In the genomic region with DNA sequence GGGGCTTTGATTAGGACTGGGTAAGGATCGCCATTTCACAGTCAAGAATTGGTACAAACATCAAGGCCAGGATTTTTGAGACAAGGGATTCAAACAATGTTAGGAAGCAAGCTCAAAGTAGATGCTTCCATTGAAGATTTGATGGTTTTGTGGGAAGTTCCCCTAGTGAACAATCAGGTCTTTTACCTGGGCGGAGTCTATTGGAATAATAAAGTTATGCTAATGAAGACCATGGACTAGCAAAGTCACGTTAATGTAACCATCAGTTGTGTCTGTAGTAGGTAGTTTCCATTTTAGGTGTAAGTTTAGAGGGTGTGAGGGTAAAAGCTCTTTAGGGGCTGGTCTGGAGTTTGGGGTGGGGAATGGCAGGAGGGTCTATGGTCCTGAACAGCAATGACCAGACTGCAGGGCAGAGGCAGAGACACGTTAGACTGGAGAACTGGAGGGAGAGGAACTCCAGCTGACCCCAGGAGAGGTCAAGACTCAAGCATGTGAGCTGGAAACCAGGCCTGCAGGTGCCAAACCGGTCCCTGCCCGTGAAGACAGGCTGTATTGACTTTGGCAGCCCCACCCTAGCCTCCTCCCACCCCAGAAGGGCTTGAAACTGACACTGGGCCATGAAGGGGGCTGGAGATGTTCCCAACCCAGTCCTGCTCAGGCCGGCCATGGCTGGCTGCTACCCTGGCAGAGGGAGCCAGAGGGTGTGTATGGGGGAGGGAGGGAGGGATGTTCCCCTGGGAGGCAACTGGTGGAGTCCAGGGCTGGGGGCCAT, we compare ENCODE assay signal across 14 cellular contexts. TPM values are rescaled to one million over a fixed set of nuclear protein-coding genes. Genes with fewer than 3 reads are reported as not detected.
A peak's percentile ranks its signal among the peaks of the same experiment; 100 is the strongest.
DNase-seq lines count a peak whose midpoint lies in the region; ATAC-seq, FAIRE-seq and TF ChIP-seq lines count a peak whose summit lies in the region.
"Had no signal": no experiment of that assay in that cellular context is flagged by ENCODE, and none has a peak within 500 bp of the region (broad histone marks: within the 10 kb centered on the region; RNA-seq: fewer than 3 reads in every experiment).

No MANE protein-coding gene starts in this region.

- in situ Hi-C loops in HepG2 (cut with HindIII; ENCODE audit: extremely low pct_ligation_motif_present, low pct_unique_long_range_greater_than_20kb), result no loop called here

- H3K27ac ChIP-seq in HepG2 (ENCODE audit: extremely low read length, insufficient read depth, low read length) (peak overlapping the region; percentile 96), right lobe of liver (no peak overlapping the region), mesendoderm (ENCODE audit: low read depth, low read length) (no peak overlapping the region), Karpas-422 (ENCODE audit: low read length) (no peak overlapping the region)

- intact Hi-C loops in HepG2 (cut with micrococcal nuclease; ENCODE audit: unreplicated experiment), result loop anchor here (2.0 kb wide), 1 partner anchor 32 kb away; no protein-coding TSS in a partner anchor
- intact Hi-C loops in right lobe of liver (cut with DNase I), result no loop called here

- no peak overlapping the region for H3K18ac ChIP-seq in mesendoderm (ENCODE audit: low read length)

- H4K8ac ChIP-seq in mesendoderm (ENCODE audit: low read depth, low read length), result no peak overlapping the region

- H3K9ac ChIP-seq in HepG2 (ENCODE audit: insufficient read depth, low read depth, low read length) (peak overlapping the region; percentile 89), mesendoderm (ENCODE audit: low read length) (no peak overlapping the region), Karpas-422 (ENCODE audit: low read length) (no peak overlapping the region)

- H2AFZ ChIP-seq in HepG2 (ENCODE audit: low read length) (no peak overlapping the region), Karpas-422 (ENCODE audit: low read length) (no peak overlapping the region)

- H3K4me1 ChIP-seq in HepG2 (ENCODE audit: insufficient read depth, low read length) (peaks cover 82% of the 10 kb centered on the region), right lobe of liver (no peaks in the 10 kb centered on the region), mesendoderm (ENCODE audit: control insufficient read depth, low read depth, low read length) (peaks cover 10% of the 10 kb centered on the region), Karpas-422 (ENCODE audit: low read length) (peaks cover 15% of the 10 kb centered on the region)

- no peak overlapping the region for H2BK120ac ChIP-seq in mesendoderm (ENCODE audit: low read depth, low read length)

- peak overlapping the region; percentile 96 for H3K27ac Mint-ChIP-seq in WTC11
- H3K27ac Mint-ChIP-seq: activated T-helper 1 cell treated with anti-CD3 and anti-CD28 coated beads, Interleukin-12 subunit alpha, Interleukin-12 subunit beta, Interleukin-2, Interleukin-4 antibody, amounts not matched to agents 30 ng/mL and 10 ng/mL and 1 ng/mL, durations not matched to agents 14 hours and 24 hours and 36 hours had no signal

- TF ChIP-seq CTCF in HepG2 (CRISPR knock-in tag; IDR thresholded peaks at IDR 0.05) (no peak), right lobe of liver (IDR thresholded peaks at IDR 0.05) (no peak), WTC11 (IDR thresholded peaks at IDR 0.05) (no peak)

- H3K4me3 ChIP-seq in HepG2 (replicated peaks in 1 of 3; ENCODE audit: insufficient read depth in 1 of 3, low read depth in 2 of 3, low read length in 3 of 3) (peak overlapping the region; percentile 49 to 68 (median 61)), right lobe of liver (no peak overlapping the region), mesendoderm (ENCODE audit: low read length) (no peak overlapping the region), Karpas-422 (ENCODE audit: low read length) (no peak overlapping the region)
- H3K4me3 ChIP-seq: skin epidermis had no signal

- H3K4ac ChIP-seq in mesendoderm (ENCODE audit: low read depth, low read length), result no peak overlapping the region

- ATAC-seq in HepG2 (no peak), right lobe of liver (no peak), WTC11 (peak; percentile 29), HG03439 (IDR thresholded peaks at IDR 0.05; ENCODE audit: unreplicated experiment) (no peak)

- H3K9me3 ChIP-seq in HepG2 (ENCODE audit: low read length) (no peaks in the 10 kb centered on the region), right lobe of liver (no peaks in the 10 kb centered on the region), Karpas-422 (ENCODE audit: low read length) (no peaks in the 10 kb centered on the region)
- H3K9me3 ChIP-seq: BE2C had no signal

- POLR2A ChIA-PET in HepG2 (lab: Yijun Ruan, JAX) (interaction anchor here (1.4 to 8.0 kb wide), 11 partner anchors 11 to 104 kb away, joined by 3 to 118 read pairs (median 21); a partner anchor contains a TSS), WTC11 (lab: Charles Lee) (interaction anchor here (0.5 to 3.8 kb wide), 4 partner anchors 19 to 79 kb away, joined by 3 to 14 read pairs (median 4); a partner anchor contains a TSS)

- H3K4me1 Mint-ChIP-seq in WTC11, result peaks cover 53% of the 10 kb centered on the region

- H3K23ac ChIP-seq in mesendoderm (ENCODE audit: low read length), result no peak overlapping the region

- H3K56ac ChIP-seq in mesendoderm (ENCODE audit: low read length), result peak overlapping the region; percentile 34

- no peak overlapping the region for H2BK15ac ChIP-seq in mesendoderm (replicated peaks; ENCODE audit: low read depth)

- H3K79me2 ChIP-seq in HepG2 (ENCODE audit: insufficient read depth, low read length) (no peaks in the 10 kb centered on the region), mesendoderm (ENCODE audit: control insufficient read depth, insufficient read depth, low read length) (no peaks in the 10 kb centered on the region), Karpas-422 (ENCODE audit: low read length) (no peaks in the 10 kb centered on the region)

- no peak overlapping the region for H2BK5ac ChIP-seq in mesendoderm (ENCODE audit: low read length)

- H3K27me3 Mint-ChIP-seq in WTC11 (ENCODE audit: low read depth), result no peaks in the 10 kb centered on the region

- no peaks in the 10 kb centered on the region for H3K79me1 ChIP-seq in mesendoderm (ENCODE audit: low read length)

- H4K20me1 ChIP-seq in HepG2 (ENCODE audit: insufficient read depth, low read length), result no peaks in the 10 kb centered on the region
- H4K20me1 ChIP-seq in Karpas-422 (ENCODE audit: insufficient read depth, low read depth, low read length), result no peaks in the 10 kb centered on the region

- DNase-seq in HepG2 (ENCODE audit: low spot score), result no peak
- DNase-seq in right lobe of liver, result no peak
- peak; percentile 52 for DNase-seq in WTC11 (ENCODE audit: low spot score)
- DNase-seq in mesendoderm, result no peak
- no peak for DNase-seq in Karpas-422
- no peak for DNase-seq in DMS79 treated with DMSO at 0.1 percent for 48 hours (lab: John Stamatoyannopoulos, UW)
- DNase-seq in HPDE6-E6E7 (ENCODE audit: extremely low spot score), result no peak
- DNase-seq: activated CD4-positive, CD25-positive, alpha-beta regulatory T cell; BE2C had no signal

- no peaks in the 10 kb centered on the region for H3K27me3 ChIP-seq in HepG2 (ENCODE audit: control insufficient read depth in 1 of 2, insufficient read depth in 2 of 2, low read length in 2 of 2)
- no peaks in the 10 kb centered on the region for H3K27me3 ChIP-seq in right lobe of liver
- H3K27me3 ChIP-seq in mesendoderm (ENCODE audit: insufficient read depth, low read length, poor library complexity), result no peaks in the 10 kb centered on the region
- H3K27me3 ChIP-seq in Karpas-422 (ENCODE audit: low read length), result no peaks in the 10 kb centered on the region
- H3K27me3 ChIP-seq: BE2C had no signal

- FAIRE-seq in HepG2 (lab: Jason Lieb, UNC), result no peak
- FAIRE-seq: bronchial epithelial cell, GM19239 had no signal

- no peak overlapping the region for H4K5ac ChIP-seq in mesendoderm (ENCODE audit: low read length)

- H2AK5ac ChIP-seq in mesendoderm (ENCODE audit: low read length), result no peak overlapping the region

- 32% methylated on average over 6 of the region's 7 CpGs for WGBS in HepG2 (ENCODE audit: low lambda C conversion rate)
- WGBS in right lobe of liver (ENCODE audit: insufficient coverage, low coverage, low lambda C conversion rate, missing lambda C conversion rate), result 42% methylated on average over 2 of the region's 7 CpGs
- no CpG with 5 or more reads among the region's 7 CpGs for WGBS in mesendoderm (ENCODE audit: extremely low coverage, insufficient coverage, low lambda C conversion rate)

- CTCF ChIA-PET in HepG2 (lab: Yijun Ruan, JAX; ENCODE audit: low intra/inter-chr PET ratio, low total read pairs), result no interaction called here
- CTCF ChIA-PET in WTC11 (lab: Charles Lee), result interaction anchor here (1.0 to 1.7 kb wide), 5 partner anchors 19 to 191 kb away, joined by 3 to 5 read pairs (median 3); a partner anchor contains a TSS

- no peaks in the 10 kb centered on the region for H3K36me3 Mint-ChIP-seq in WTC11

- no peak for TF ChIP-seq RAD21 in HepG2 (CRISPR knock-in tag; IDR thresholded peaks at IDR 0.05)

- H3K36me3 ChIP-seq in HepG2 (replicated peaks in 1 of 2; ENCODE audit: control insufficient read depth in 1 of 2, insufficient read depth in 2 of 2, low read length in 2 of 2) (no peaks in the 10 kb centered on the region), right lobe of liver (no peaks in the 10 kb centered on the region), mesendoderm (ENCODE audit: control insufficient read depth, insufficient read depth, low read length) (no peaks in the 10 kb centered on the region), Karpas-422 (ENCODE audit: insufficient read depth, low read length) (no peaks in the 10 kb centered on the region)
- H3K36me3 ChIP-seq: BE2C had no signal

- BruUV-seq in HepG2 (replicated peaks; lab: Mats Ljungman, UMichigan), result no TSS peak

- peak overlapping the region; percentile 40 for H3K4me3 Mint-ChIP-seq in WTC11
- H3K4me3 Mint-ChIP-seq: activated T-helper 1 cell treated with anti-CD3 and anti-CD28 coated beads, Interleukin-12 subunit alpha, Interleukin-12 subunit beta, Interleukin-2, Interleukin-4 antibody, amounts not matched to agents 30 ng/mL and 10 ng/mL and 1 ng/mL, durations not matched to agents 14 hours and 24 hours and 36 hours had no signal

- no peaks in the 10 kb centered on the region for H3K9me2 ChIP-seq in Karpas-422 (replicated peaks; ENCODE audit: insufficient read depth, low read length)

- no peaks in the 10 kb centered on the region for H3K9me3 Mint-ChIP-seq in WTC11
- H3K9me3 Mint-ChIP-seq: activated T-helper 1 cell treated with anti-CD3 and anti-CD28 coated beads, Interleukin-12 subunit alpha, Interleukin-12 subunit beta, Interleukin-2, Interleukin-4 antibody, amounts not matched to agents 30 ng/mL and 10 ng/mL and 1 ng/mL, durations not matched to agents 14 hours and 24 hours and 36 hours had no signal

- TF ChIP-seq POLR2A in HepG2 (IDR thresholded peaks at IDR 0.05; ENCODE audit: insufficient read depth in 1 of 2, low read depth in 2 of 2, low read length in 2 of 2) (0 out of 4 replicates have a peak, but pooled peaks of 1 of the 2 experiments have one; percentile 45), right lobe of liver (IDR thresholded peaks at IDR 0.05) (no peak)

- no peak for TF ChIP-seq EP300 in HepG2 (IDR thresholded peaks at IDR 0.05; ENCODE audit: low read depth in 2 of 2, low read length in 2 of 2)
- TF ChIP-seq EP300 in HepG2 (CRISPR knock-in tag; IDR thresholded peaks at IDR 0.05; ENCODE audit: borderline replicate concordance), result no peak

- H3K4me2 ChIP-seq in HepG2 (ENCODE audit: low read depth, low read length) (peak overlapping the region; percentile 93), mesendoderm (ENCODE audit: low read length) (no peak overlapping the region), Karpas-422 (ENCODE audit: low read depth, low read length, poor library complexity, severe bottlenecking) (no peak overlapping the region)

RNA-seq across cellular contexts. Expression of a gene that starts 36.0 kb away (rescaled TPM):
- total RNA-seq in HepG2 (2016; rRNA removed; fragmentation: Illumina TruSeq; extraction: Trizol) (not detected in 2 replicates), right lobe of liver (under 1 TPM in 4 of 6 experiments, not detected in 2; 0.12 to 0.49 (median 0.12) TPM), WTC11 (2021) (0.07 to 0.16 TPM (median 0.09 TPM) in 3 replicates)
- total RNA-seq in HepG2 (2016; cell fraction: cytosol; rRNA removed; fragmentation: Illumina TruSeq; extraction: Trizol; ENCODE audit: low read depth), result not detected in 2 replicates
- total RNA-seq in HepG2 (2016; cell fraction: insoluble cytoplasmic fraction; rRNA removed; fragmentation: Illumina TruSeq; extraction: Trizol), result not detected in 2 replicates
- total RNA-seq in HepG2 (2016; cell fraction: membrane; rRNA removed; fragmentation: Illumina TruSeq; extraction: Trizol), result not detected in 2 replicates
- total RNA-seq in HepG2 (2016; cell fraction: nucleus; rRNA removed; fragmentation: Illumina TruSeq; extraction: Trizol), result not detected in 2 replicates
- polyA plus RNA-seq in HepG2 (2011; rRNA removed), result 0.12 and 0.13 TPM in 2 replicates
- polyA plus RNA-seq in HepG2 (2011; cell fraction: cytosol; rRNA removed), result 0.08 and 0.09 TPM in 2 replicates
- polyA plus RNA-seq in HepG2 (2011; cell fraction: nucleus; rRNA removed), result 0.19 and 0.21 TPM in 2 replicates
- polyA plus RNA-seq in HepG2 (2012), result 0.03 and 0.05 TPM in 2 replicates
- not detected in 2 replicates for polyA plus RNA-seq in HepG2 (2016; cell fraction: cytosol; fragmentation: Illumina TruSeq; extraction: Trizol; ENCODE audit: low read depth)
- polyA plus RNA-seq in HepG2 (2016; cell fraction: insoluble cytoplasmic fraction; fragmentation: Illumina TruSeq; extraction: Trizol; ENCODE audit: low read depth), result not detected in 2 replicates
- polyA plus RNA-seq in HepG2 (2016; cell fraction: membrane; fragmentation: Illumina TruSeq; extraction: Trizol; ENCODE audit: low read depth), result not detected in 2 replicates
- polyA plus RNA-seq in HepG2 (2016; cell fraction: nucleus; fragmentation: Illumina TruSeq; extraction: Trizol; ENCODE audit: insufficient read depth, low read depth), result not detected in 2 replicates
- 0.20 and 0.21 TPM in 2 replicates for polyA minus RNA-seq in HepG2 (2011; rRNA and poly(A)+ RNA removed; ENCODE audit: low replicate concordance)
- not detected in 2 replicates for polyA minus RNA-seq in HepG2 (2011; cell fraction: cytosol; rRNA and poly(A)+ RNA removed)
- 0.12 TPM in 1 of 2 replicates, not detected in the other for polyA minus RNA-seq in HepG2 (2011; cell fraction: nucleus; rRNA and poly(A)+ RNA removed)
- 0.01 TPM for polyA plus RNA-seq in mesendoderm (2013, experiment 1 of 2)
- 0.03 TPM for polyA plus RNA-seq in mesendoderm (2013, experiment 2 of 2)
- total RNA-seq in Karpas-422 (2014; rRNA removed; shearing (Covaris generic); ENCODE audit: low replicate concordance), result not detected in 2 replicates
- total RNA-seq: activated T-helper 1 cell treated with anti-CD3 and anti-CD28 coated beads, Interleukin-12 subunit alpha, Interleukin-12 subunit beta, Interleukin-2, Interleukin-4 antibody, amounts not matched to agents 30 ng/mL and 10 ng/mL and 1 ng/mL, durations not matched to agents 14 hours and 24 hours and 36 hours; bronchial epithelial cell had no signal

RNA-seq across cellular contexts. Expression of a gene that starts 57.8 kb away (rescaled TPM):
- total RNA-seq in HepG2 (2016; rRNA removed; fragmentation: Illumina TruSeq; extraction: Trizol), result 2.2 and 2.7 TPM in 2 replicates
- 1.4 and 1.7 TPM in 2 replicates for total RNA-seq in HepG2 (2016; cell fraction: cytosol; rRNA removed; fragmentation: Illumina TruSeq; extraction: Trizol; ENCODE audit: low read depth)
- 2.3 and 3.0 TPM in 2 replicates for total RNA-seq in HepG2 (2016; cell fraction: insoluble cytoplasmic fraction; rRNA removed; fragmentation: Illumina TruSeq; extraction: Trizol)
- total RNA-seq in HepG2 (2016; cell fraction: membrane; rRNA removed; fragmentation: Illumina TruSeq; extraction: Trizol), result 2.9 and 3.5 TPM in 2 replicates
- total RNA-seq in HepG2 (2016; cell fraction: nucleus; rRNA removed; fragmentation: Illumina TruSeq; extraction: Trizol), result 1.8 and 1.9 TPM in 2 replicates
- polyA plus RNA-seq in HepG2 (2011; rRNA removed), result 18.8 and 23.4 TPM in 2 replicates
- polyA plus RNA-seq in HepG2 (2011; cell fraction: cytosol; rRNA removed), result 16.2 and 20.4 TPM in 2 replicates
- 14.8 and 15.5 TPM in 2 replicates for polyA plus RNA-seq in HepG2 (2011; cell fraction: nucleus; rRNA removed)
- 3.9 and 8.1 TPM in 2 replicates for polyA plus RNA-seq in HepG2 (2012)
- 1.6 and 2.1 TPM in 2 replicates for polyA plus RNA-seq in HepG2 (2016; cell fraction: cytosol; fragmentation: Illumina TruSeq; extraction: Trizol; ENCODE audit: low read depth)
- polyA plus RNA-seq in HepG2 (2016; cell fraction: insoluble cytoplasmic fraction; fragmentation: Illumina TruSeq; extraction: Trizol; ENCODE audit: low read depth), result 2.6 and 2.8 TPM in 2 replicates
- polyA plus RNA-seq in HepG2 (2016; cell fraction: membrane; fragmentation: Illumina TruSeq; extraction: Trizol; ENCODE audit: low read depth), result 1.9 and 2.2 TPM in 2 replicates
- polyA plus RNA-seq in HepG2 (2016; cell fraction: nucleus; fragmentation: Illumina TruSeq; extraction: Trizol; ENCODE audit: insufficient read depth, low read depth), result 4.0 and 9.1 TPM in 2 replicates
- polyA minus RNA-seq in HepG2 (2011; rRNA and poly(A)+ RNA removed; ENCODE audit: low replicate concordance), result 7.2 and 18.3 TPM in 2 replicates
- polyA minus RNA-seq in HepG2 (2011; cell fraction: cytosol; rRNA and poly(A)+ RNA removed), result 10.6 and 11.2 TPM in 2 replicates
- 5.2 and 6.1 TPM in 2 replicates for polyA minus RNA-seq in HepG2 (2011; cell fraction: nucleus; rRNA and poly(A)+ RNA removed)
- total RNA-seq in right lobe of liver, result 10 to 100 TPM; 23.1 to 57.7 (median 36.1) TPM
- 47.2 to 58.5 TPM (median 50.9 TPM) in 3 replicates for total RNA-seq in WTC11 (2021)
- 32.9 TPM for polyA plus RNA-seq in mesendoderm (2013, experiment 1 of 2)
- polyA plus RNA-seq in mesendoderm (2013, experiment 2 of 2), result 31.1 TPM
- total RNA-seq in Karpas-422 (2014; rRNA removed; shearing (Covaris generic); ENCODE audit: low replicate concordance), result 26.7 and 44.9 TPM in 2 replicates

Comparison
In these comparisons a context has a peak if more than half of its experiments do, and no peak if none do; other contexts are left out.
1. H3K4me3 ChIP-seq: peak in HepG2 (3 of 3); none in right lobe of liver (0 of 3), mesendoderm (single experiment) and Karpas-422 (single experiment).